16 cellular contexts compared by ENCODE assay signal in the genomic region with DNA sequence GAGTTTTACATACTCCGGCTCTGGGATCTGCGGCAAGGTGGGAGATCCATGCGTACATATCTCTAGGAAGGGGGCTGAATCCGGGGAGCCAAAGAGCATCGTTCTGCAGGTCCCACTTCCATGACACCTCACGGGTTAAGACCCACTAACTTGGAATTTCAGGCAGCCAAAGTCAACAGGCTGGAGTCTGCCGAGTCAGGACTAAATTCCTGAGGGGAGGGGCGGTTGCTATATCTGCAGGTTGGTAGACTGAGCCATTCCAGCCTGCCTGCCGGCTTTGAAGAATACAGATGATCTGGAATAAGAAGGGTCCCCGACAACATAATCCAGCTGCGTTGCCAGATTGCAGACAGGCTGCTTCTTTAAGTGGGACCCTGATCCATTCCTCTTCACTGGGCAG.
"Had no signal": no experiment of that assay in that cellular context is flagged by ENCODE, and none has a peak within 500 bp of the region (broad histone marks: within the 10 kb centered on the region; RNA-seq: fewer than 3 reads in every experiment).

No MANE protein-coding gene starts in this region.

- H3K4me3 Mint-ChIP-seq: activated naive CD8-positive, alpha-beta T cell treated with anti-CD3 and anti-CD28 coated beads, Interleukin-2, amount 10 ng/mL, durations not matched to agents 7 days and 5 days; immature natural killer cell; stimulated activated naive B cell treated with anti-CD40 and anti-IgM and Interleukin-4, amounts not matched to agents 10 μg/mL and 1 μg/mL and 100 μg/mL, for 72 hours; T-helper 2 cell treated with Interferon-gamma antibody and Interleukin-4, amounts not matched to agents 5 μg/mL and 100 μg/mL, for 36 hours had no signal

- H3K4me1 Mint-ChIP-seq: activated naive CD8-positive, alpha-beta T cell treated with anti-CD3 and anti-CD28 coated beads, Interleukin-2, amount 10 ng/mL, durations not matched to agents 7 days and 5 days; immature natural killer cell; stimulated activated naive B cell treated with anti-CD40 and anti-IgM and Interleukin-4, amounts not matched to agents 10 μg/mL and 1 μg/mL and 100 μg/mL, for 72 hours had no signal

- H3K36me3 ChIP-seq: transverse colon had no signal

- H3K9me3 Mint-ChIP-seq: activated naive CD8-positive, alpha-beta T cell treated with anti-CD3 and anti-CD28 coated beads, Interleukin-2, amount 10 ng/mL, durations not matched to agents 7 days and 5 days; stimulated activated naive B cell treated with anti-CD40 and anti-IgM and Interleukin-4, amounts not matched to agents 10 μg/mL and 1 μg/mL and 100 μg/mL, for 72 hours; T-helper 2 cell treated with Interferon-gamma antibody and Interleukin-4, amounts not matched to agents 5 μg/mL and 100 μg/mL, for 36 hours had no signal

- ATAC-seq: left cardiac atrium; stimulated activated naive B cell treated with anti-CD40 and anti-IgM and Interleukin-4, amounts not matched to agents 10 μg/mL and 1 μg/mL and 100 μg/mL, for 72 hours had no signal

- H3K27me3 ChIP-seq: transverse colon had no signal

- H3K27me3 Mint-ChIP-seq: activated naive CD8-positive, alpha-beta T cell treated with anti-CD3 and anti-CD28 coated beads, Interleukin-2, amount 10 ng/mL, durations not matched to agents 7 days and 5 days had no signal

- DNase-seq: activated CD4-positive, CD25-positive, alpha-beta regulatory T cell treated with anti-CD3 and anti-CD28 coated beads, Interleukin-2, amount 50 U/mL, for 72 hours; activated naive CD4-positive, alpha-beta T cell; activated naive CD8-positive, alpha-beta T cell treated with anti-CD3 and anti-CD28 coated beads, Interleukin-2, amount 10 ng/mL, durations not matched to agents 7 days and 5 days; activated T-cell treated with anti-CD3 and anti-CD28 coated beads for 4 hours; anterior cingulate cortex; dermis blood vessel endothelial cell; erythroblast; hippocampal formation; immature natural killer cell; left cardiac atrium; stimulated activated CD4-positive, alpha-beta T cell treated with anti-CD3 and anti-CD28 coated beads, Interleukin-2, amount 100 ng/mL, for 48 hours; stimulated activated naive B cell treated with anti-CD40 and anti-IgM and Interleukin-4, amounts not matched to agents 10 μg/mL and 1 μg/mL and 100 μg/mL, for 72 hours; substantia nigra; SW 1271; transverse colon had no signal

- H3K27ac ChIP-seq: transverse colon had no signal

- H3K9me3 ChIP-seq: transverse colon had no signal

- H3K4me3 ChIP-seq: transverse colon had no signal

- H3K4me1 ChIP-seq: transverse colon had no signal

- H3K36me3 Mint-ChIP-seq: activated naive CD8-positive, alpha-beta T cell treated with anti-CD3 and anti-CD28 coated beads, Interleukin-2, amount 10 ng/mL, durations not matched to agents 7 days and 5 days; immature natural killer cell; stimulated activated naive B cell treated with anti-CD40 and anti-IgM and Interleukin-4, amounts not matched to agents 10 μg/mL and 1 μg/mL and 100 μg/mL, for 72 hours had no signal

- H3K27ac Mint-ChIP-seq: activated naive CD8-positive, alpha-beta T cell treated with anti-CD3 and anti-CD28 coated beads, Interleukin-2, amount 10 ng/mL, durations not matched to agents 7 days and 5 days; immature natural killer cell; stimulated activated naive B cell treated with anti-CD40 and anti-IgM and Interleukin-4, amounts not matched to agents 10 μg/mL and 1 μg/mL and 100 μg/mL, for 72 hours; T-helper 2 cell treated with Interferon-gamma antibody and Interleukin-4, amounts not matched to agents 5 μg/mL and 100 μg/mL, for 36 hours had no signal
